9 cellular contexts compared by ENCODE assay signal in genomic region chr7:50068850-50069551, GRCh38. TPM values are rescaled to one million over a fixed set of nuclear protein-coding genes. Genes with fewer than 3 reads are reported as not detected.
DNase-seq lines count a peak whose midpoint lies in the region; ATAC-seq and TF ChIP-seq lines count a peak whose summit lies in the region.
"Had no signal": no experiment of that assay in that cellular context is flagged by ENCODE, and none has a peak within 500 bp of the region (broad histone marks: within the 10 kb centered on the region; RNA-seq: fewer than 3 reads in every experiment).

No MANE protein-coding gene starts in this region.

- H3K27me3 ChIP-seq in CD4-positive, alpha-beta memory T cell (ENCODE audit: insufficient read depth, low read length) = no peaks in the 10 kb centered on the region
- H3K27me3 ChIP-seq in SK-N-SH (ENCODE audit: insufficient read depth) = no peaks in the 10 kb centered on the region
- no peaks in the 10 kb centered on the region for H3K27me3 ChIP-seq in mucosa of stomach (ENCODE audit: control insufficient read depth, insufficient read depth, low read length)

- H3K4me3 ChIP-seq in CD4-positive, alpha-beta memory T cell (ENCODE audit: low read length in 2 of 2) = peak overlapping the region; percentile 51 to 93
- H3K4me3 ChIP-seq in SK-N-SH (ENCODE audit: low read depth in 2 of 2, low read length in 1 of 2) (peak overlapping the region; percentile 52 to 63), epithelial cell of esophagus (ENCODE audit: low read length) (peak overlapping the region; percentile 49), mucosa of stomach (ENCODE audit: low read length) (peak overlapping the region; percentile 28)

- H3K9me2 ChIP-seq in SK-N-SH = no peaks in the 10 kb centered on the region

- H4K20me1 ChIP-seq in SK-N-SH (ENCODE audit: insufficient read depth) = no peaks in the 10 kb centered on the region

- H3K27me3 Mint-ChIP-seq in CD4-positive, alpha-beta memory T cell = peaks cover 0 to 4% of the 10 kb centered on the region in 2 donors

- TF ChIP-seq CTCF in SK-N-SH (IDR thresholded peaks at IDR 0.05) = no peak
- no peak for TF ChIP-seq CTCF in epithelial cell of esophagus (IDR thresholded peaks at IDR 0.05; ENCODE audit: insufficient read depth, low read depth, low read length, missing control alignments)

- H3F3A ChIP-seq in SK-N-SH (replicated peaks; ENCODE audit: insufficient read depth) = no peaks in the 10 kb centered on the region

- H3K9ac ChIP-seq in SK-N-SH (peak overlapping the region; percentile 27; the same call in 1 of the 2 replicates), mucosa of stomach (ENCODE audit: low read length) (peak overlapping the region; percentile 59)

- peaks cover 0 to 3% of the 10 kb centered on the region in 2 donors for H3K9me3 ChIP-seq in CD4-positive, alpha-beta memory T cell (ENCODE audit: control insufficient read depth in 1 of 2, low read length in 2 of 2)
- H3K9me3 ChIP-seq in SK-N-SH (no peaks in the 10 kb centered on the region), mucosa of stomach (ENCODE audit: control insufficient read depth, low read length) (no peaks in the 10 kb centered on the region)

- peak; percentile 44 for ATAC-seq in GM19372 (IDR thresholded peaks at IDR 0.05; ENCODE audit: low read depth, unreplicated experiment)
- peak; percentile 64 for ATAC-seq in HG03457 (IDR thresholded peaks at IDR 0.05; ENCODE audit: unreplicated experiment)

- intact Hi-C loops in CD4-positive, alpha-beta memory T cell (cut with micrococcal nuclease) = no loop called here

- H3K4me1 ChIP-seq in CD4-positive, alpha-beta memory T cell (ENCODE audit: insufficient read depth, low read length) = peaks cover 15% of the 10 kb centered on the region
- H3K4me1 ChIP-seq in SK-N-SH (ENCODE audit: control insufficient read depth in 1 of 2, insufficient read depth in 2 of 2, low read depth in 1 of 2, low read length in 1 of 2) = no peaks in the 10 kb centered on the region; a peak in 1 of 4 replicates
- H3K4me1 ChIP-seq in mucosa of stomach (ENCODE audit: control insufficient read depth, insufficient read depth, low read length) = no peaks in the 10 kb centered on the region

- H3K4me3 Mint-ChIP-seq in CD4-positive, alpha-beta memory T cell = peak overlapping the region; percentile 87 to 96 (median 92)

- H3K4me2 ChIP-seq in SK-N-SH = peak overlapping the region; percentile 77

- peaks cover 17 to 28% (median 22%) of the 10 kb centered on the region in 4 donors for H3K4me1 Mint-ChIP-seq in CD4-positive, alpha-beta memory T cell

- peak overlapping the region; percentile 84 for H2AFZ ChIP-seq in SK-N-SH (ENCODE audit: low read depth)

- H3K9me3 Mint-ChIP-seq in CD4-positive, alpha-beta memory T cell = peaks cover 0 to 32% (median 21%) of the 10 kb centered on the region in 8 donors

- POLR2A ChIA-PET in CD4-positive, alpha-beta memory T cell (lab: Charles Lee; ENCODE audit: partially characterized antibody) = interaction anchor here (2.1 kb wide), 1 partner anchor 593 kb away, joined by 6 read pairs; no protein-coding TSS in a partner anchor
- POLR2A ChIA-PET in SK-N-SH (lab: Yijun Ruan, JAX) (no interaction called here), HEK293T (lab: Yijun Ruan, JAX) (no interaction called here)

- TF ChIP-seq RAD21 in SK-N-SH (IDR thresholded peaks at IDR 0.05; ENCODE audit: low read length) = no peak

- H3K27ac Mint-ChIP-seq in CD4-positive, alpha-beta memory T cell = peak overlapping the region; percentile 64 to 97 (median 92)

- H3K36me3 ChIP-seq in CD4-positive, alpha-beta memory T cell (ENCODE audit: insufficient read depth, low read length) = no peaks in the 10 kb centered on the region
- H3K36me3 ChIP-seq in SK-N-SH (replicated peaks in 1 of 2; ENCODE audit: control insufficient read depth in 1 of 2, insufficient read depth in 2 of 2, low read length in 1 of 2) = no peaks in the 10 kb centered on the region
- H3K36me3 ChIP-seq in mucosa of stomach (ENCODE audit: control insufficient read depth, insufficient read depth, low read length) = no peaks in the 10 kb centered on the region

- H3K36me3 Mint-ChIP-seq in CD4-positive, alpha-beta memory T cell = peaks cover 10 to 11% of the 10 kb centered on the region in 2 donors

- 1% methylated on average over 6 of the region's 6 CpGs for WGBS in SK-N-SH (ENCODE audit: low lambda C conversion rate)

- DNase-seq in CD4-positive, alpha-beta memory T cell = peak; percentile 33 to 48 (median 36)
- no peak for DNase-seq in SK-N-SH
- DNase-seq in epithelial cell of esophagus (ENCODE audit: low read depth) = peak; percentile 73
- no peak for DNase-seq in NK-92 treated with Interleukin-12 subunit alpha and Interleukin-12 subunit beta, amount 100 ng/mL, for 24 hours (lab: John Stamatoyannopoulos, UW)
- no peak for DNase-seq in HEK293T (ENCODE audit: extremely low spot score)

- peak overlapping the region; percentile 46 for H3K27ac ChIP-seq in CD4-positive, alpha-beta memory T cell (ENCODE audit: low read depth, low read length)
- no peak overlapping the region for H3K27ac ChIP-seq in SK-N-SH (ENCODE audit: low read depth in 2 of 2, low read length in 1 of 2)

- TF ChIP-seq EP300 in SK-N-SH (IDR thresholded peaks at IDR 0.05; ENCODE audit: borderline replicate concordance in 1 of 2, low read depth in 1 of 2, low read length in 1 of 2) = no peak

- H3K79me2 ChIP-seq in SK-N-SH (ENCODE audit: insufficient read depth) = no peaks in the 10 kb centered on the region

- CTCF ChIA-PET in CD4-positive, alpha-beta memory T cell (lab: Charles Lee; ENCODE audit: partially characterized antibody) = interaction anchor here (0.7 to 4.1 kb wide), 4 partner anchors 24 to 400 kb away, joined by 3 to 33 read pairs (median 4); partner anchors contain the start of gene ZPBP
- CTCF ChIA-PET in SK-N-SH (lab: Yijun Ruan, JAX) = interaction anchor here (0.7 to 1.3 kb wide), 2 partner anchors 13 to 24 kb away, joined by 3 read pairs; no protein-coding TSS in a partner anchor
- CTCF ChIA-PET in HEK293T (lab: Yijun Ruan, JAX) = no interaction called here

TF ChIP-seq in SK-N-SH, 30 proteins besides CTCF, POLR2A, EP300 and RAD21 (continues in another document):
- TF ChIP-seq USF2 (IDR thresholded peaks at IDR 0.05; ENCODE audit: borderline replicate concordance, low read depth, low read length) (no peak), YY1 (IDR thresholded peaks at IDR 0.05; ENCODE audit: low read depth) (no peak), ZBTB33 (IDR thresholded peaks at IDR 0.05; ENCODE audit: borderline replicate concordance, low read depth) (no peak)

TF ChIP-seq in HEK293T, 16 proteins besides CTCF, POLR2A, EP300 and RAD21:
- TF ChIP-seq HDGF (IDR thresholded peaks at IDR 0.05; ENCODE audit: borderline replicate concordance) (no peak), BHLHE40 (IDR thresholded peaks at IDR 0.05; ENCODE audit: borderline replicate concordance) (no peak), TARDBP (IDR thresholded peaks at IDR 0.05) (no peak), SP1 (IDR thresholded peaks at IDR 0.05) (no peak)

RNA-seq across cellular contexts. Expression of gene ZPBP, which starts 24.0 kb away (rescaled TPM):
- not detected for total RNA-seq in CD4-positive, alpha-beta memory T cell
- not detected for polyA plus RNA-seq in CD4-positive, alpha-beta memory T cell
- polyA plus RNA-seq in SK-N-SH (2012; rRNA removed) = not detected in 2 replicates
- not detected in 2 replicates for polyA plus RNA-seq in SK-N-SH (2012; cell fraction: cytosol; rRNA removed)
- not detected in 2 replicates for polyA plus RNA-seq in SK-N-SH (2012; cell fraction: nucleus; rRNA removed)
- total RNA-seq: NCI-H460 had no signal

Comparison
In these comparisons a context has a peak if more than half of its experiments do, and no peak if none do; other contexts are left out.
1. DNase-seq: peak in CD4-positive, alpha-beta memory T cell (5 of 5) and epithelial cell of esophagus (single experiment); none in SK-N-SH (single experiment), NK-92 treated with Interleukin-12 subunit alpha and Interleukin-12 subunit beta, amount 100 ng/mL, for 24 hours (single experiment) and HEK293T (single experiment).
2. Peak in every context shown above with its lines, with median percentiles within 50 percentile points of each other: H3K4me3 ChIP-seq.